18 cellular contexts compared by ENCODE assay signal in the genomic region with DNA sequence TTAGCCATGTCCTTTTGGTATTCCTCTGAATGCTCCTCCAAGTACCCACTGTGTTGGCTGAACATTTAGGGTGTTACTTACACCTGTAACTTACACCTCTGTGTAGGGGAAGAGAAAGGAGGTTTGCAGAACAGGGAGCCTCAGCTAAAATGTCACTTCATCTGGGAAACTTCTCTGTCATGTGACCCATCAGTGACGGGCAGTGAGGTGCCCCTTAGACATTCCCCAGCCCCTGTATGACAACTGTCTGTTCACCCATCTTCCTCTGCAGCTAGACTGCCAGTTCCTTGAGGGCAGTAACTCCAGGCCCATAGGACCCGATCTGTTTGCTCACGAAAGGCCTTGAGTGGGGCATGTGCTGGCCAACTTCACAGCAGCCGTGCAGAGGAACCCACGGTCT. TPM values are rescaled to one million over a fixed set of nuclear protein-coding genes. Genes with fewer than 3 reads are reported as not detected.
DNase-seq lines count a peak whose midpoint lies in the region; ATAC-seq, FAIRE-seq and TF ChIP-seq lines count a peak whose summit lies in the region.
"Had no signal": no experiment of that assay in that cellular context is flagged by ENCODE, and none has a peak within 500 bp of the region (broad histone marks: within the 10 kb centered on the region; RNA-seq: fewer than 3 reads in every experiment).

No MANE protein-coding gene starts in this region.

- H3K4me1 ChIP-seq in endothelial cell of umbilical vein (ENCODE audit: control insufficient read depth, extremely low read depth, insufficient read depth, low read length) (peaks cover 34% of the 10 kb centered on the region), osteoblast (ENCODE audit: insufficient read depth, low read length) (peaks cover 30% of the 10 kb centered on the region), transverse colon (peaks cover 51 to 75% (median 70%) of the 10 kb centered on the region in 4 donors)

- POLR2A ChIA-PET in endothelial cell of umbilical vein (lab: Charles Lee): interaction anchor here (1.2 kb wide), 1 partner anchor 24 kb away, joined by 6 read pairs; no protein-coding TSS in a partner anchor

- CTCF ChIA-PET in endothelial cell of umbilical vein (lab: Charles Lee): interaction anchor here (1.2 to 1.8 kb wide), 2 partner anchors 15 to 35 kb away, joined by 7 to 10 read pairs; no protein-coding TSS in a partner anchor

- H3K4me3 ChIP-seq in endothelial cell of umbilical vein (replicated peaks in 1 of 3; ENCODE audit: insufficient read depth in 1 of 3, low read depth in 1 of 3, low read length in 3 of 3) (no peak overlapping the region), osteoblast (ENCODE audit: insufficient read depth, low read length) (no peak overlapping the region), transverse colon (no peak overlapping the region)

- H4K20me1 ChIP-seq in endothelial cell of umbilical vein (replicated peaks; ENCODE audit: control insufficient read depth, extremely low read depth, insufficient read depth, low read length) (no peaks in the 10 kb centered on the region), osteoblast (ENCODE audit: insufficient read depth, low read length) (no peaks in the 10 kb centered on the region)

- H3K27me3 Mint-ChIP-seq in activated T-cell treated with anti-CD3 and anti-CD28 coated beads, Interleukin-2, amount 50 U/mL, for 24 hours: no peaks in the 10 kb centered on the region
- H3K27me3 Mint-ChIP-seq: activated naive CD8-positive, alpha-beta T cell treated with anti-CD3 and anti-CD28 coated beads, Interleukin-2, amount 10 ng/mL, durations not matched to agents 7 days and 5 days; CD8-positive, alpha-beta memory T cell; stimulated activated memory B cell treated with anti-CD40 and anti-IgM and Interleukin-4, amounts not matched to agents 10 μg/mL and 1 μg/mL and 100 μg/mL, for 72 hours had no signal

- ATAC-seq in HG03520 (IDR thresholded peaks at IDR 0.05; ENCODE audit: unreplicated experiment): no peak
- ATAC-seq in GM19351 (IDR thresholded peaks at IDR 0.05; ENCODE audit: unreplicated experiment): no peak
- no peak for ATAC-seq in HG02840 (IDR thresholded peaks at IDR 0.05; ENCODE audit: low FRiP score, unreplicated experiment)

- no peak overlapping the region for H3K9ac ChIP-seq in endothelial cell of umbilical vein (replicated peaks; ENCODE audit: extremely low read depth, insufficient read depth, low read length)

- no peak for TF ChIP-seq EP300 in transverse colon (IDR thresholded peaks at IDR 0.05; ENCODE audit: low read depth)

- dilution Hi-C loops in endothelial cell of umbilical vein (cut with MboI; ENCODE audit: extremely low pct_ligation_motif_present, low sequenced_read_pairs): no loop called here

- TF ChIP-seq CTCF in endothelial cell of umbilical vein (IDR thresholded peaks at IDR 0.05; ENCODE audit: extremely low read depth in 1 of 2, insufficient read depth in 1 of 2, low read depth in 1 of 2, low read length in 2 of 2) (no peak), osteoblast (IDR thresholded peaks at IDR 0.05; ENCODE audit: extremely low read depth, low read depth, low read length) (no peak), transverse colon (IDR thresholded peaks at IDR 0.05) (no peak)

- no peak overlapping the region for H3K4me2 ChIP-seq in endothelial cell of umbilical vein (ENCODE audit: insufficient read depth, low read length)
- no peak overlapping the region for H3K4me2 ChIP-seq in osteoblast (ENCODE audit: insufficient read depth, low read length)

- H3K9me1 ChIP-seq in endothelial cell of umbilical vein (replicated peaks; ENCODE audit: control insufficient read depth, extremely low read depth, insufficient read depth, low read length): no peaks in the 10 kb centered on the region

- WGBS in transverse colon (ENCODE audit: low coverage in 1 of 2), 2 donors: 73 to 100% methylated on average over 1 to 5 of the region's 5 CpGs

- no peak overlapping the region for H2AFZ ChIP-seq in endothelial cell of umbilical vein (ENCODE audit: low read depth, low read length)
- no peak overlapping the region for H2AFZ ChIP-seq in osteoblast (ENCODE audit: low read length)

- no peak for FAIRE-seq in endothelial cell of umbilical vein (lab: Jason Lieb, UNC)
- FAIRE-seq: colon, H54 had no signal

- H3K36me3 ChIP-seq in endothelial cell of umbilical vein (ENCODE audit: control insufficient read depth in 2 of 2, extremely low read depth in 1 of 2, insufficient read depth in 2 of 2, low read length in 2 of 2) (no peaks in the 10 kb centered on the region), osteoblast (ENCODE audit: insufficient read depth, low read length) (no peaks in the 10 kb centered on the region), transverse colon (no peaks in the 10 kb centered on the region)

- no peaks in the 10 kb centered on the region for H3K9me3 Mint-ChIP-seq in activated T-cell treated with anti-CD3 and anti-CD28 coated beads, Interleukin-2, amount 50 U/mL, for 24 hours
- H3K9me3 Mint-ChIP-seq: activated naive CD8-positive, alpha-beta T cell treated with anti-CD3 and anti-CD28 coated beads, Interleukin-2, amount 10 ng/mL, durations not matched to agents 7 days and 5 days; CD8-positive, alpha-beta memory T cell; stimulated activated memory B cell treated with anti-CD40 and anti-IgM and Interleukin-4, amounts not matched to agents 10 μg/mL and 1 μg/mL and 100 μg/mL, for 72 hours had no signal

- H3K27me3 ChIP-seq in endothelial cell of umbilical vein (ENCODE audit: control insufficient read depth in 2 of 2, insufficient read depth in 2 of 2, low read length in 2 of 2) (no peaks in the 10 kb centered on the region), osteoblast (ENCODE audit: insufficient read depth, low read length) (no peaks in the 10 kb centered on the region), transverse colon (no peaks in the 10 kb centered on the region)

- TF ChIP-seq POLR2A in endothelial cell of umbilical vein (IDR thresholded peaks at IDR 0.05; ENCODE audit: low read depth, low read length) (no peak), transverse colon (IDR thresholded peaks at IDR 0.05) (no peak)

- peak overlapping the region; percentile 39 for H3K27ac ChIP-seq in endothelial cell of umbilical vein (ENCODE audit: insufficient read depth, low read depth, low read length)
- H3K27ac ChIP-seq in osteoblast (ENCODE audit: low read depth, low read length): peak overlapping the region; percentile 13
- peak overlapping the region; percentile 81 to 82 (median 81) for H3K27ac ChIP-seq in transverse colon

- no TSS peak for BruUV-seq in endothelial cell of umbilical vein (replicated peaks; lab: Mats Ljungman, UMichigan)

- no peak overlapping the region for H3K4me3 Mint-ChIP-seq in activated T-cell treated with anti-CD3 and anti-CD28 coated beads, Interleukin-2, amount 50 U/mL, for 24 hours
- H3K4me3 Mint-ChIP-seq: activated naive CD8-positive, alpha-beta T cell treated with anti-CD3 and anti-CD28 coated beads, Interleukin-2, amount 10 ng/mL, durations not matched to agents 7 days and 5 days; CD8-positive, alpha-beta memory T cell; stimulated activated memory B cell treated with anti-CD40 and anti-IgM and Interleukin-4, amounts not matched to agents 10 μg/mL and 1 μg/mL and 100 μg/mL, for 72 hours had no signal

- H3K36me3 Mint-ChIP-seq in activated T-cell treated with anti-CD3 and anti-CD28 coated beads, Interleukin-2, amount 50 U/mL, for 24 hours (ENCODE audit: low read depth): peaks cover 66% of the 10 kb centered on the region
- H3K36me3 Mint-ChIP-seq: stimulated activated memory B cell treated with anti-CD40 and anti-IgM and Interleukin-4, amounts not matched to agents 10 μg/mL and 1 μg/mL and 100 μg/mL, for 72 hours had no signal

- DNase-seq in activated T-cell treated with anti-CD3 and anti-CD28 coated beads, Interleukin-2, amount 50 U/mL, for 24 hours: no peak
- no peak for DNase-seq in activated T-cell treated with anti-CD3 and anti-CD28 coated beads, Interleukin-2, amount 50 U/mL, for 1 hour
- DNase-seq in endothelial cell of umbilical vein (ENCODE audit: low read depth, low spot score) (no peak), osteoblast (ENCODE audit: insufficient read length, low spot score, missing footprints) (no peak), transverse colon (no peak)
- DNase-seq: 8988T; activated naive CD8-positive, alpha-beta T cell treated with anti-CD3 and anti-CD28 coated beads, Interleukin-2, amount 10 ng/mL, durations not matched to agents 7 days and 5 days; CD8-positive, alpha-beta memory T cell; KBM-7; NCI-H1105; NCI-H345; SIG-M5 had no signal

- peak overlapping the region; percentile 44 for H3K27ac Mint-ChIP-seq in activated T-cell treated with anti-CD3 and anti-CD28 coated beads, Interleukin-2, amount 50 U/mL, for 24 hours
- H3K27ac Mint-ChIP-seq: activated naive CD8-positive, alpha-beta T cell treated with anti-CD3 and anti-CD28 coated beads, Interleukin-2, amount 10 ng/mL, durations not matched to agents 7 days and 5 days; stimulated activated memory B cell treated with anti-CD40 and anti-IgM and Interleukin-4, amounts not matched to agents 10 μg/mL and 1 μg/mL and 100 μg/mL, for 72 hours had no signal

- peaks cover 32% of the 10 kb centered on the region for H3K4me1 Mint-ChIP-seq in activated T-cell treated with anti-CD3 and anti-CD28 coated beads, Interleukin-2, amount 50 U/mL, for 24 hours (ENCODE audit: low read depth)

- in situ Hi-C loops in transverse colon (cut with MboI; ENCODE audit: low pct_ligation_motif_present in 1 of 4, low pct_unique_long_range_greater_than_20kb in 1 of 4, low sequenced_read_pairs in 3 of 4): no loop called here

- no peaks in the 10 kb centered on the region for H3K9me3 ChIP-seq in endothelial cell of umbilical vein (replicated peaks; ENCODE audit: control insufficient read depth, insufficient read depth, low read length)
- no peaks in the 10 kb centered on the region for H3K9me3 ChIP-seq in osteoblast (ENCODE audit: low read depth, low read length)
- no peaks in the 10 kb centered on the region for H3K9me3 ChIP-seq in transverse colon

- H3K79me2 ChIP-seq in endothelial cell of umbilical vein (ENCODE audit: control insufficient read depth, insufficient read depth, low read length) (no peaks in the 10 kb centered on the region), osteoblast (ENCODE audit: insufficient read depth, low read length) (no peaks in the 10 kb centered on the region)

- intact Hi-C loops in endothelial cell of umbilical vein (cut with micrococcal nuclease): loop anchor here (5.0 kb wide), 1 partner anchor 36 kb away; no protein-coding TSS in a partner anchor
- intact Hi-C loops in transverse colon (cut with DNase I; ENCODE audit: low total_unique reads): no loop called here

RNA-seq across cellular contexts. Expression of a gene that starts 57.4 kb away (rescaled TPM):
- total RNA-seq in endothelial cell of umbilical vein (42.0 and 52.2 TPM in 2 replicates), osteoblast (14.1 and 16.5 TPM in 2 replicates), transverse colon (10 to 100 TPM; 67.2 to 87.6 (median 79.3) TPM)
- 42.9 and 50.3 TPM in 2 replicates for polyA plus RNA-seq in endothelial cell of umbilical vein
- polyA plus RNA-seq in endothelial cell of umbilical vein (2011; cell fraction: cytosol; rRNA removed): 39.7 and 42.1 TPM in 2 replicates
- 95.9 and 117 TPM in 2 replicates for polyA plus RNA-seq in endothelial cell of umbilical vein (2011; cell fraction: nucleus; rRNA removed)
- polyA plus RNA-seq in endothelial cell of umbilical vein (2012): 27.0 and 38.8 TPM in 2 replicates
- 133 and 193 TPM in 2 replicates for polyA minus RNA-seq in endothelial cell of umbilical vein
- polyA minus RNA-seq in endothelial cell of umbilical vein (2011; cell fraction: cytosol; rRNA and poly(A)+ RNA removed): 1.8 TPM
- polyA minus RNA-seq in endothelial cell of umbilical vein (2011; cell fraction: nucleus; rRNA and poly(A)+ RNA removed): 67.0 and 113 TPM in 2 replicates

Comparison
In these comparisons a context has a peak if more than half of its experiments do, and no peak if none do; other contexts are left out.
1. H3K27ac ChIP-seq: peak in every context shown above with its lines; median percentile 81 in transverse colon; 39 in endothelial cell of umbilical vein; 13 in osteoblast.